21 cellular contexts compared by ENCODE assay signal in genomic region chr4:18571252-18571885, GRCh38.
"Had no signal": no experiment of that assay in that cellular context is flagged by ENCODE, and none has a peak within 500 bp of the region (broad histone marks: within the 10 kb centered on the region; RNA-seq: fewer than 3 reads in every experiment).

No MANE protein-coding gene starts in this region.

- H3K4me1 Mint-ChIP-seq: activated B cell treated with CpG ODN at 0.5 μM for 24 hours; activated naive CD4-positive, alpha-beta T cell treated with anti-CD3 and anti-CD28 coated beads, Interleukin-2, amount 10 ng/mL, durations not matched to agents 7 days and 5 days; naive thymus-derived CD8-positive, alpha-beta T cell had no signal

- H3K4me1 ChIP-seq: body of pancreas, left ventricle myocardium inferior, thyroid gland had no signal

- H3K27me3 Mint-ChIP-seq: activated B cell treated with CpG ODN at 0.5 μM for 24 hours; activated naive CD4-positive, alpha-beta T cell treated with anti-CD3 and anti-CD28 coated beads, Interleukin-2, amount 10 ng/mL, durations not matched to agents 7 days and 5 days; progenitor cell of endocrine pancreas had no signal

- DNase-seq: activated B cell treated with CpG ODN at 0.5 μM for 24 hours; activated CD4-positive, alpha-beta memory T cell treated with anti-CD3 and anti-CD28 coated beads for 36 hours; activated CD4-positive, alpha-beta T cell treated with anti-CD3 and anti-CD28 coated beads for 4 hours; activated effector memory CD4-positive, alpha-beta T cell treated with anti-CD3 and anti-CD28 coated beads, Interleukin-2, amount 50 U/mL, for 16 hours; activated naive CD4-positive, alpha-beta T cell treated with anti-CD3 and anti-CD28 coated beads, Interleukin-2, amount 10 ng/mL, durations not matched to agents 7 days and 5 days; amygdala; body of pancreas; cortex of kidney; foreskin fibroblast; left ventricle myocardium inferior; naive thymus-derived CD8-positive, alpha-beta T cell; stimulated activated CD4-positive, alpha-beta T cell treated with anti-CD3 and anti-CD28 coated beads, Interleukin-12 subunit alpha, Interleukin-12 subunit beta, amount 100 ng/mL, for 4 hours; stimulated activated CD4-positive, alpha-beta T cell treated with anti-CD3 and anti-CD28 coated beads, Interleukin-4, amount 100 ng/mL, for 4 hours; substantia nigra; T1000; thyroid gland had no signal

- H3K36me3 ChIP-seq: cardiac muscle cell, left ventricle myocardium inferior, neural progenitor cell, thyroid gland had no signal

- H3K9ac ChIP-seq: neural progenitor cell had no signal

- H3K36me3 Mint-ChIP-seq: activated CD4-positive, alpha-beta memory T cell treated with anti-CD3 and anti-CD28 coated beads for 36 hours; activated naive CD4-positive, alpha-beta T cell treated with anti-CD3 and anti-CD28 coated beads, Interleukin-2, amount 10 ng/mL, durations not matched to agents 7 days and 5 days; naive thymus-derived CD8-positive, alpha-beta T cell; neural progenitor cell had no signal

- H3K4me3 ChIP-seq: body of pancreas, cardiac muscle cell, left ventricle myocardium inferior, neural progenitor cell, thyroid gland had no signal

- H3K27ac ChIP-seq: body of pancreas, cardiac muscle cell, left ventricle myocardium inferior, neural progenitor cell, thyroid gland had no signal

- H3K27me3 ChIP-seq: body of pancreas, cardiac muscle cell, neural progenitor cell, thyroid gland had no signal

- H3K9me3 Mint-ChIP-seq: activated B cell treated with CpG ODN at 0.5 μM for 24 hours; activated CD4-positive, alpha-beta memory T cell treated with anti-CD3 and anti-CD28 coated beads for 36 hours; activated naive CD4-positive, alpha-beta T cell treated with anti-CD3 and anti-CD28 coated beads, Interleukin-2, amount 10 ng/mL, durations not matched to agents 7 days and 5 days; neural progenitor cell; stimulated activated naive CD8-positive, alpha-beta T cell treated with anti-CD3 and anti-CD28 coated beads, Interleukin-15, Interleukin-2, amounts not matched to agents 100 ng/mL and 50 ng/mL, for 24 hours had no signal

- H3K4me2 ChIP-seq: neural progenitor cell had no signal

- H3K4me3 Mint-ChIP-seq: activated B cell treated with CpG ODN at 0.5 μM for 24 hours; activated CD4-positive, alpha-beta memory T cell treated with anti-CD3 and anti-CD28 coated beads for 36 hours; activated naive CD4-positive, alpha-beta T cell treated with anti-CD3 and anti-CD28 coated beads, Interleukin-2, amount 10 ng/mL, durations not matched to agents 7 days and 5 days; naive thymus-derived CD8-positive, alpha-beta T cell; neural progenitor cell; stimulated activated naive CD8-positive, alpha-beta T cell treated with anti-CD3 and anti-CD28 coated beads, Interleukin-15, Interleukin-2, amounts not matched to agents 100 ng/mL and 50 ng/mL, for 24 hours had no signal

- H2AFZ ChIP-seq: neural progenitor cell had no signal

- H3K9me3 ChIP-seq: body of pancreas, left ventricle myocardium inferior, thyroid gland had no signal

- H3K27ac Mint-ChIP-seq: activated B cell treated with CpG ODN at 0.5 μM for 24 hours; activated CD4-positive, alpha-beta memory T cell treated with anti-CD3 and anti-CD28 coated beads for 36 hours; activated naive CD4-positive, alpha-beta T cell treated with anti-CD3 and anti-CD28 coated beads, Interleukin-2, amount 10 ng/mL, durations not matched to agents 7 days and 5 days; naive thymus-derived CD8-positive, alpha-beta T cell; neural progenitor cell; progenitor cell of endocrine pancreas; stimulated activated naive CD8-positive, alpha-beta T cell treated with anti-CD3 and anti-CD28 coated beads, Interleukin-15, Interleukin-2, amounts not matched to agents 100 ng/mL and 50 ng/mL, for 24 hours had no signal

- FAIRE-seq: keratinocyte had no signal

- ATAC-seq: body of pancreas; naive thymus-derived CD8-positive, alpha-beta T cell had no signal
